10 cellular contexts compared by ENCODE assay signal in the genomic region with DNA sequence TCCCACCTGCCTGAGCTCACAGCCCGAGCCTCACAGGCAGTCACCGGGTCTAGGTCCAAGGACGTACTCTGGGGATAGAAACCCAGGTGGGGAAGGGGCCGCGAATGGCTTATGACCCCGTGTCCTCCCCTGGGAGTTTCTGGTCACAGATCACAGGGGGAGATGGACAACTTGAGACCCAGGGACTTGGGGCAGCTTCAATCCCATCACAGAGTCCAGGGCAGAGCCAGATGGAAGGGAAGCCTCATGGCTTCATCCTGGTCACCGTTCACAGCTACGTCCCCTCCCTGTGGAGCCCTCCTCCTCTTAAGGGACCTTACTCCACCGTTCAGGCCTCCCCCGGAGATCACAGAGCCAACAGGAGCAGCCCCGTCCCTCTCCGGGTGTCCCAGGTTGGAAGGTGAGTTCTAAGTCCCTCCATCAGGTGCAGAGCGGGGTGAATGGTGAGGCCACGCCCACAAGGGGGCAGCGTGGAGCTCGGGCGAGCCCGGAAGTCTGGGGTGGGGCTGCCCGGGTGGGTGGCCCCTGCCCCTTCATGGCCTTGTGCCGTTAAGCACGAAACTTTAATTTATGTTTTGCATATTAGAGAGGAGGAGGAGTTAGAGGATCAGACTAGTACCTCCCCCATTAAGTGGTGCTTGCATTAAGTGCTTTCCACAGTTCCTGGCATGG. TPM values are rescaled to one million over a fixed set of nuclear protein-coding genes. Genes with fewer than 3 reads are reported as not detected.
DNase-seq lines count a peak whose midpoint lies in the region; ATAC-seq and TF ChIP-seq lines count a peak whose summit lies in the region.
"Not testable (repeated sequence)": the region's sequence is repeated elsewhere in the genome, so short reads cannot be mapped to it uniquely, and the experiment has no call there.
"Had no signal": no experiment of that assay in that cellular context is flagged by ENCODE, and none has a peak within 500 bp of the region (broad histone marks: within the 10 kb centered on the region; RNA-seq: fewer than 3 reads in every experiment).

No MANE protein-coding gene starts in this region.

- peaks cover 39% of the 10 kb centered on the region for H3K4me1 Mint-ChIP-seq in activated CD4-positive, alpha-beta T cell treated with anti-CD3 and anti-CD28 coated beads, Interleukin-2, amount 10 ng/mL, durations not matched to agents 7 days and 5 days

- H3K4me3 Mint-ChIP-seq in activated CD4-positive, alpha-beta T cell treated with anti-CD3 and anti-CD28 coated beads, Interleukin-2, amount 10 ng/mL, durations not matched to agents 7 days and 5 days, result not testable (repeated sequence)

- H3K79me2 ChIP-seq in DND-41 (ENCODE audit: insufficient read depth, low read length) (peaks cover 44% of the 10 kb centered on the region), Loucy (ENCODE audit: insufficient read depth, low read length) (peaks cover 39% of the 10 kb centered on the region)

- not testable (repeated sequence) for H3K9ac ChIP-seq in DND-41 (ENCODE audit: low read depth, low read length); Loucy (ENCODE audit: low read depth, low read length, poor library complexity, severe bottlenecking)

- CTCF ChIA-PET in activated CD4-positive, alpha-beta T cell treated with anti-CD3 and anti-CD28 coated beads, Interleukin-2, amount 10 ng/mL, durations not matched to agents 7 days and 5 days (lab: Charles Lee), result not testable (repeated sequence)

- H3K4me1 ChIP-seq in DND-41 (ENCODE audit: insufficient read depth, low read length), result peaks cover 29% of the 10 kb centered on the region
- H3K4me1 ChIP-seq in Loucy (ENCODE audit: insufficient read depth, low read length, poor library complexity, severe bottlenecking), result peaks cover 27% of the 10 kb centered on the region

- H3K9me3 Mint-ChIP-seq in activated CD4-positive, alpha-beta T cell treated with anti-CD3 and anti-CD28 coated beads, Interleukin-2, amount 10 ng/mL, durations not matched to agents 7 days and 5 days, result not testable (repeated sequence)

- H3K4me2 ChIP-seq in DND-41 (ENCODE audit: insufficient read depth, low read length); Loucy (ENCODE audit: low read depth, low read length, poor library complexity, severe bottlenecking): not testable (repeated sequence)

- H3K27me3 Mint-ChIP-seq in activated CD4-positive, alpha-beta T cell treated with anti-CD3 and anti-CD28 coated beads, Interleukin-2, amount 10 ng/mL, durations not matched to agents 7 days and 5 days, result not testable (repeated sequence)

- POLR2A ChIA-PET in activated CD4-positive, alpha-beta T cell treated with anti-CD3 and anti-CD28 coated beads, Interleukin-2, amount 10 ng/mL, durations not matched to agents 7 days and 5 days (lab: Charles Lee), result not testable (repeated sequence)

- not testable (repeated sequence) for H3K27ac ChIP-seq in DND-41 (ENCODE audit: low read length)

- H4K20me1 ChIP-seq in DND-41 (ENCODE audit: insufficient read depth, low read length) (peaks cover 42% of the 10 kb centered on the region), Loucy (ENCODE audit: insufficient read depth, low read length, poor library complexity, severe bottlenecking) (peaks cover 11% of the 10 kb centered on the region)

- H3K36me3 ChIP-seq in DND-41 (ENCODE audit: insufficient read depth, low read length) (peaks cover 71% of the 10 kb centered on the region), Loucy (ENCODE audit: insufficient read depth, low read length) (peaks cover 24% of the 10 kb centered on the region; the same call in 1 of the 2 replicates)

- H3K9me3 ChIP-seq in DND-41 (ENCODE audit: insufficient read depth, low read length, severe bottlenecking); Loucy (ENCODE audit: insufficient read depth, low read depth, low read length): not testable (repeated sequence)

- DNase-seq in DND-41, result peak; percentile 76
- DNase-seq in activated CD4-positive, alpha-beta T cell treated with anti-CD3 and anti-CD28 coated beads, Interleukin-2, amount 10 ng/mL, durations not matched to agents 7 days and 5 days, result peak; percentile 72
- peak; percentile 72 for DNase-seq in activated gamma-delta T cell treated with Interleukin-2 at 50 U/mL for 16 hours
- not testable (repeated sequence) for DNase-seq in left cardiac atrium
- DNase-seq in stimulated activated CD4-positive, alpha-beta T cell treated with anti-CD3 and anti-CD28 coated beads, Interleukin-15, amount 100 ng/mL, for 1 hour (ENCODE audit: low read depth in 1 of 2, low spot score in 1 of 2), result peak; percentile 44 to 65
- peak; percentile 42 to 62 for DNase-seq in stimulated activated CD8-positive, alpha-beta memory T cell treated with anti-CD3 and anti-CD28 coated beads, Interleukin-7, amount 100 ng/mL, for 4 hours (ENCODE audit: low read depth in 2 of 2)

- not testable (repeated sequence) for H2AFZ ChIP-seq in DND-41 (ENCODE audit: low read depth, low read length); Loucy (ENCODE audit: low read length)

- not testable (repeated sequence) for H3K27ac Mint-ChIP-seq in activated CD4-positive, alpha-beta T cell treated with anti-CD3 and anti-CD28 coated beads, Interleukin-2, amount 10 ng/mL, durations not matched to agents 7 days and 5 days

- H3K36me3 Mint-ChIP-seq in activated CD4-positive, alpha-beta T cell treated with anti-CD3 and anti-CD28 coated beads, Interleukin-2, amount 10 ng/mL, durations not matched to agents 7 days and 5 days (ENCODE audit: low read depth), result peaks cover 26% of the 10 kb centered on the region

- not testable (repeated sequence) for H3K4me3 ChIP-seq in DND-41 (ENCODE audit: low read depth in 1 of 2, low read length in 2 of 2); Loucy (ENCODE audit: low read length, poor library complexity, severe bottlenecking)

- peak; percentile 33 for TF ChIP-seq CTCF in DND-41 (IDR thresholded peaks at IDR 0.05; ENCODE audit: borderline replicate concordance, extremely low read depth, low read length, poor library complexity, severe bottlenecking)
- peak; percentile 18; the same call in 1 of the 2 replicates for TF ChIP-seq CTCF in Loucy (conservative IDR thresholded peaks at IDR 0.05; ENCODE audit: low read length)

- intact Hi-C loops in left cardiac atrium (cut with DNase I), result not testable (repeated sequence)

- H3K27me3 ChIP-seq in DND-41 (ENCODE audit: insufficient read depth, low read length, poor library complexity); Loucy (ENCODE audit: insufficient read depth, low read length, poor library complexity, severe bottlenecking): not testable (repeated sequence)

- H3F3A ChIP-seq in Loucy (ENCODE audit: low read depth), result not testable (repeated sequence)

- H3K9me2 ChIP-seq in Loucy (replicated peaks; ENCODE audit: low read depth, low read length), result not testable (repeated sequence)

- ATAC-seq in DND-41 (ENCODE audit: insufficient read depth, low read depth), result peak; percentile 72
- peak; percentile 51 for ATAC-seq in GM21423 (IDR thresholded peaks at IDR 0.05; ENCODE audit: unreplicated experiment)
- ATAC-seq in left cardiac atrium, result peak; percentile 40 to 59

RNA-seq across cellular contexts. Expression of gene LAIR1, which starts 5.4 kb away (rescaled TPM):
- total RNA-seq in activated CD4-positive, alpha-beta T cell treated with anti-CD3 and anti-CD28 coated beads, Interleukin-2, amount 10 ng/mL, durations not matched to agents 7 days and 5 days, result 10 to 100 TPM; 54.0 to 59.3 TPM
- 10 to 100 TPM; 16.2 to 26.8 TPM for total RNA-seq in left cardiac atrium
- total RNA-seq: fibroblast of lung, smooth muscle cell had no signal

RNA-seq across cellular contexts. Expression of gene LILRA4, which starts 20.3 kb away (rescaled TPM):
- total RNA-seq in activated CD4-positive, alpha-beta T cell treated with anti-CD3 and anti-CD28 coated beads, Interleukin-2, amount 10 ng/mL, durations not matched to agents 7 days and 5 days, result not detected
- not detected for total RNA-seq in left cardiac atrium
- total RNA-seq: fibroblast of lung, smooth muscle cell had no signal

RNA-seq across cellular contexts. Expression of gene LILRA5, which starts 46.3 kb away (rescaled TPM):
- not detected for total RNA-seq in activated CD4-positive, alpha-beta T cell treated with anti-CD3 and anti-CD28 coated beads, Interleukin-2, amount 10 ng/mL, durations not matched to agents 7 days and 5 days
- 1 to 10 TPM; 3.7 to 4.7 TPM for total RNA-seq in left cardiac atrium
- total RNA-seq: fibroblast of lung, smooth muscle cell had no signal

RNA-seq across cellular contexts. Expression of gene TTYH1, which starts 56.0 kb away (rescaled TPM):
- total RNA-seq in activated CD4-positive, alpha-beta T cell treated with anti-CD3 and anti-CD28 coated beads, Interleukin-2, amount 10 ng/mL, durations not matched to agents 7 days and 5 days, result 1 to 10 TPM in 1 of 2 experiments, under 1 TPM in 1; 0.72 to 1.2 TPM
- 1 to 10 TPM; 1.9 to 3.0 TPM for total RNA-seq in left cardiac atrium
- total RNA-seq: fibroblast of lung had no signal

Comparison
In these comparisons a context has a peak if more than half of its experiments do, and no peak if none do; other contexts are left out.
1. RNA of gene LILRA5, which starts 46.3 kb away (total RNA-seq): 3.7 to 4.7 TPM in left cardiac atrium; not detected in activated CD4-positive, alpha-beta T cell treated with anti-CD3 and anti-CD28 coated beads, Interleukin-2, amount 10 ng/mL, durations not matched to agents 7 days and 5 days; every median in the first group is over 4 times any median in the second.
2. Peak in every context shown above with its lines, with median percentiles within 50 percentile points of each other: ATAC-seq.